ENCODE assay signal across 26 cellular contexts in the genomic region with DNA sequence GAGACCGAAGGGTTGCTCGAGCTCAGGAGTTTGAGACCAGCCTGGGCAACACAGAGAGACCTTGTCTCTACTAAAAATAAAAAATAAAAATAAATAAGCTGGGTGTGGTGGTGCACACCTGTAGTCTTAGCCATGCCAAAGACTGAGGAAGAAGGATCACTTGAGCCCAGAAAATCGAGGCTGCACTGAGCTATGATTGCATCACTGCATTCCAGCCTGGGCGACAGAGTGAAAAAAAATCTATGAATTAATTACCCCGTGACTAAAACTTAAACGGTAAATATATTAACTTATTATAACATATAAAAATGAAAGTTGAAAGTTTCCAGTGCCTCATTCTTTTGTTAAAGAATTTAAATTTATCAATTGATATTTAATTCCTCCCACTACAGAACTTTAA.
"Had no signal": no experiment of that assay in that cellular context is flagged by ENCODE, and none has a peak within 500 bp of the region (broad histone marks: within the 10 kb centered on the region; RNA-seq: fewer than 3 reads in every experiment).

No MANE protein-coding gene starts in this region.

- H3K36me3 Mint-ChIP-seq: natural killer cell had no signal

- H3K27me3 Mint-ChIP-seq: activated naive CD8-positive, alpha-beta T cell; stimulated activated naive CD8-positive, alpha-beta T cell treated with anti-CD3 and anti-CD28 coated beads, Interleukin-15, Interleukin-2, amounts not matched to agents 100 ng/mL and 50 ng/mL, for 24 hours had no signal

- H3K4me3 ChIP-seq: breast epithelium, colonic mucosa, dorsolateral prefrontal cortex, esophagus squamous epithelium, gastroesophageal sphincter, psoas muscle, right atrium auricular region, thyroid gland had no signal

- H3K4me1 ChIP-seq: breast epithelium, colonic mucosa, esophagus squamous epithelium, gastroesophageal sphincter, psoas muscle, right atrium auricular region, thyroid gland had no signal

- H3K4me3 Mint-ChIP-seq: activated naive CD8-positive, alpha-beta T cell; endodermal cell; natural killer cell; stimulated activated naive CD8-positive, alpha-beta T cell treated with anti-CD3 and anti-CD28 coated beads, Interleukin-15, Interleukin-2, amounts not matched to agents 100 ng/mL and 50 ng/mL, for 24 hours had no signal

- DNase-seq: activated CD4-positive, alpha-beta T cell treated with anti-CD3 and anti-CD28 coated beads for 1 hour; activated CD8-positive, alpha-beta memory T cell treated with anti-CD3 and anti-CD28 coated beads, Interleukin-2, amount 50 U/mL, for 48 hours; activated naive CD4-positive, alpha-beta T cell; amniotic stem cell; colonic mucosa; dorsolateral prefrontal cortex; endodermal cell; esophagus squamous epithelium; head of caudate nucleus; hypothalamus; left cardiac atrium; midbrain; natural killer cell; psoas muscle; stimulated activated CD4-positive, alpha-beta T cell treated with anti-CD3 and anti-CD28 coated beads, Interleukin-12 subunit alpha, Interleukin-12 subunit beta, amount 100 ng/mL, for 4 hours; stimulated activated CD4-positive, alpha-beta T cell treated with anti-CD3 and anti-CD28 coated beads, Interleukin-4, amount 100 ng/mL, for 4 hours; substantia nigra; thyroid gland; WERI-Rb-1 had no signal

- H3K27ac ChIP-seq: breast epithelium, colonic mucosa, dorsolateral prefrontal cortex, esophagus squamous epithelium, gastroesophageal sphincter, psoas muscle, right atrium auricular region, thyroid gland, WERI-Rb-1 had no signal

- H3K36me3 ChIP-seq: breast epithelium, colonic mucosa, esophagus squamous epithelium, gastroesophageal sphincter, right atrium auricular region, thyroid gland, WERI-Rb-1 had no signal

- H3K9me3 Mint-ChIP-seq: activated T-helper 2 cell treated with anti-CD3 and anti-CD28 coated beads, Interferon-gamma antibody, Interleukin-2, Interleukin-4, amounts not matched to agents 10 μg/mL and 5 μg/mL and 100 μg/mL, durations not matched to agents 14 hours and 24 hours and 36 hours; endodermal cell; natural killer cell; stimulated activated naive CD8-positive, alpha-beta T cell treated with anti-CD3 and anti-CD28 coated beads, Interleukin-15, Interleukin-2, amounts not matched to agents 100 ng/mL and 50 ng/mL, for 24 hours had no signal

- H3K27me3 ChIP-seq: breast epithelium, colonic mucosa, dorsolateral prefrontal cortex, esophagus squamous epithelium, gastroesophageal sphincter, right atrium auricular region, thyroid gland had no signal

- ATAC-seq: gastroesophageal sphincter, left cardiac atrium, natural killer cell, psoas muscle, SK-N-SH treated with all-trans-retinoic acid at 6 μM for 48 hours had no signal

- H3K9me3 ChIP-seq: breast epithelium, colonic mucosa, esophagus squamous epithelium, gastroesophageal sphincter, psoas muscle, right atrium auricular region, thyroid gland had no signal

- H3K27ac Mint-ChIP-seq: activated T-helper 2 cell treated with anti-CD3 and anti-CD28 coated beads, Interferon-gamma antibody, Interleukin-2, Interleukin-4, amounts not matched to agents 10 μg/mL and 5 μg/mL and 100 μg/mL, durations not matched to agents 14 hours and 24 hours and 36 hours; endodermal cell; stimulated activated naive CD8-positive, alpha-beta T cell treated with anti-CD3 and anti-CD28 coated beads, Interleukin-15, Interleukin-2, amounts not matched to agents 100 ng/mL and 50 ng/mL, for 24 hours had no signal

- H3K4me1 Mint-ChIP-seq: endodermal cell had no signal
